In the genomic region with DNA sequence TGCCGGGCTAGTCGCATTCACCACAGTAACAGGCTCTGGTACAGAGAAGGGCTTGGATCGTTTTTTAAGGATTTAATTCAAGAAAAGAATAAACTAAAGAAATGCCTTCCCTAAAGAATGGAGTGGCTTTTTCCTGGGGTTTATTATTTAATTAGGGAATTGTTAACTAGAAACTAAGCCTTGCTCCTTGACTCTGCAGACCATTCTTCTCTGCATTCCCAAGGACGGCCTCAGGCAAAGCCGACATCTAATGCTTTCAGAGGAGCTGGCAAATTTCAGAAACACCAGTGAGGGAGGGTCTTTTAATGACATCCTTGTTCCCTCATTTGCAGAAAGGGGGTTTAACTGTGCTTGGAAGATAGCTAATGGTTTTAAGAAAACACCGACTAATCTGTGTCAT, we compare ENCODE assay signal across 1 cellular context.
TF ChIP-seq lines count a peak whose summit lies in the region.

No MANE protein-coding gene starts in this region.

TF ChIP-seq in GM23338, 12 proteins besides CTCF, POLR2A, EP300 and RAD21 (continued from another document):
- TF ChIP-seq ZNF462 (CRISPR knock-in tag; IDR thresholded peaks at IDR 0.05) (no peak), CREB1 (CRISPR knock-in tag; IDR thresholded peaks at IDR 0.05; ENCODE audit: low read depth) (no peak), REST (IDR thresholded peaks at IDR 0.05; ENCODE audit: unreplicated experiment) (no peak)
TF ChIP-seq in GM23338: peak in this region for 0.
